ENCODE assay signal across 1 cellular context in genomic region chr17:42744283-42744805, GRCh38.
TF ChIP-seq lines count a peak whose summit lies in the region.

No MANE protein-coding gene starts in this region.

TF ChIP-seq in HepG2, 621 proteins besides CTCF, POLR2A, EP300 and RAD21 (continued from another document and continues in another):
- TF ChIP-seq ZHX1 (CRISPR knock-in tag; IDR thresholded peaks at IDR 0.05; ENCODE audit: low read depth) = peak; percentile 69
- peak; percentile 8 for TF ChIP-seq CBX1 (IDR thresholded peaks at IDR 0.05; ENCODE audit: low read depth)
- TF ChIP-seq CREBL2 (CRISPR knock-in tag; IDR thresholded peaks at IDR 0.05; ENCODE audit: borderline replicate concordance) = peak; percentile 18; the same call in 1 of the 2 replicates
- peak; percentile 11 for TF ChIP-seq IKZF5 (CRISPR knock-in tag; IDR thresholded peaks at IDR 0.05)
- peak; percentile 21; the same call in 1 of the 2 replicates for TF ChIP-seq ZZZ3 (CRISPR knock-in tag; IDR thresholded peaks at IDR 0.05; ENCODE audit: borderline replicate concordance)
- no peak for TF ChIP-seq ZNF432 (CRISPR knock-in tag; IDR thresholded peaks at IDR 0.05; ENCODE audit: borderline replicate concordance)
- TF ChIP-seq HNF4A (CRISPR knock-in tag; IDR thresholded peaks at IDR 0.05) = peak; percentile 42
- TF ChIP-seq NCOR1 (IDR thresholded peaks at IDR 0.05; ENCODE audit: borderline replicate concordance, low read length) = peak; percentile 60
- no peak for TF ChIP-seq GPBP1L1 (CRISPR knock-in tag; IDR thresholded peaks at IDR 0.05)
- 0 out of 2 replicates have a peak, but pooled peaks have one; percentile 15 for TF ChIP-seq ZBTB46 (CRISPR knock-in tag; IDR thresholded peaks at IDR 0.05; ENCODE audit: borderline replicate concordance)
- no peak for TF ChIP-seq SALL1 (CRISPR knock-in tag; IDR thresholded peaks at IDR 0.05)
- TF ChIP-seq TMF1 (CRISPR knock-in tag; IDR thresholded peaks at IDR 0.05; ENCODE audit: low read depth) = no peak; the same call in 1 of the 2 replicates
- no peak for TF ChIP-seq ZNF296 (CRISPR knock-in tag; conservative IDR thresholded peaks at IDR 0.05)
- no peak for TF ChIP-seq BATF2 (CRISPR knock-in tag; IDR thresholded peaks at IDR 0.05)
- TF ChIP-seq EED (CRISPR knock-in tag; IDR thresholded peaks at IDR 0.05) = no peak
- TF ChIP-seq BHLHE40 (IDR thresholded peaks at IDR 0.05; ENCODE audit: low read length) = peak; percentile 98
- TF ChIP-seq FOXA3 (CRISPR knock-in tag; IDR thresholded peaks at IDR 0.05) = peak; percentile 30; the same call in 1 of the 2 replicates
- no peak; the same call in 1 of the 2 replicates for TF ChIP-seq ZNF639 (CRISPR knock-in tag; conservative IDR thresholded peaks at IDR 0.05)
- TF ChIP-seq HOXA9 (CRISPR knock-in tag; IDR thresholded peaks at IDR 0.05; ENCODE audit: borderline replicate concordance) = no peak
- TF ChIP-seq POLR2AphosphoS5 (IDR thresholded peaks at IDR 0.05; ENCODE audit: low read depth, low read length) = peak; percentile 90
- 0 out of 2 replicates have a peak, but pooled peaks have one; percentile 23 for TF ChIP-seq ZNF629 (CRISPR knock-in tag; conservative IDR thresholded peaks at IDR 0.05)
- TF ChIP-seq ZNF280B (CRISPR knock-in tag; IDR thresholded peaks at IDR 0.05; ENCODE audit: borderline replicate concordance) = 0 out of 2 replicates have a peak, but pooled peaks have one; percentile 4
- no peak for TF ChIP-seq ZNF326 (CRISPR knock-in tag; IDR thresholded peaks at IDR 0.05; ENCODE audit: borderline replicate concordance)
- no peak for TF ChIP-seq ZNF251 (CRISPR knock-in tag; IDR thresholded peaks at IDR 0.05)
- TF ChIP-seq ZNF747 (CRISPR knock-in tag; IDR thresholded peaks at IDR 0.05; ENCODE audit: borderline replicate concordance) = no peak
- peak; percentile 22 for TF ChIP-seq IKZF4 (CRISPR knock-in tag; IDR thresholded peaks at IDR 0.05; ENCODE audit: borderline replicate concordance, low read depth, not compliant biosample characterization)
- TF ChIP-seq ZNF318 (CRISPR knock-in tag; IDR thresholded peaks at IDR 0.05) = peak; percentile 60; the same call in 1 of the 2 replicates
- TF ChIP-seq ZNF781 (CRISPR knock-in tag; IDR thresholded peaks at IDR 0.05; ENCODE audit: borderline replicate concordance, not compliant biosample characterization) = peak; percentile 75
- TF ChIP-seq ZBTB1 (CRISPR knock-in tag; IDR thresholded peaks at IDR 0.05; ENCODE audit: borderline replicate concordance) = peak; percentile 63; the same call in 1 of the 2 replicates
- no peak for TF ChIP-seq ARID3A (IDR thresholded peaks at IDR 0.05; ENCODE audit: low read depth, low read length)
- TF ChIP-seq MXD1 (CRISPR knock-in tag; IDR thresholded peaks at IDR 0.05) = peak; percentile 33; the same call in 1 of the 2 replicates
- TF ChIP-seq TP53 (CRISPR knock-in tag; conservative IDR thresholded peaks at IDR 0.05) = 0 out of 2 replicates have a peak, but pooled peaks have one; percentile 39
